Comparison of ENCODE assay signal across 7 cellular contexts in the genomic region with DNA sequence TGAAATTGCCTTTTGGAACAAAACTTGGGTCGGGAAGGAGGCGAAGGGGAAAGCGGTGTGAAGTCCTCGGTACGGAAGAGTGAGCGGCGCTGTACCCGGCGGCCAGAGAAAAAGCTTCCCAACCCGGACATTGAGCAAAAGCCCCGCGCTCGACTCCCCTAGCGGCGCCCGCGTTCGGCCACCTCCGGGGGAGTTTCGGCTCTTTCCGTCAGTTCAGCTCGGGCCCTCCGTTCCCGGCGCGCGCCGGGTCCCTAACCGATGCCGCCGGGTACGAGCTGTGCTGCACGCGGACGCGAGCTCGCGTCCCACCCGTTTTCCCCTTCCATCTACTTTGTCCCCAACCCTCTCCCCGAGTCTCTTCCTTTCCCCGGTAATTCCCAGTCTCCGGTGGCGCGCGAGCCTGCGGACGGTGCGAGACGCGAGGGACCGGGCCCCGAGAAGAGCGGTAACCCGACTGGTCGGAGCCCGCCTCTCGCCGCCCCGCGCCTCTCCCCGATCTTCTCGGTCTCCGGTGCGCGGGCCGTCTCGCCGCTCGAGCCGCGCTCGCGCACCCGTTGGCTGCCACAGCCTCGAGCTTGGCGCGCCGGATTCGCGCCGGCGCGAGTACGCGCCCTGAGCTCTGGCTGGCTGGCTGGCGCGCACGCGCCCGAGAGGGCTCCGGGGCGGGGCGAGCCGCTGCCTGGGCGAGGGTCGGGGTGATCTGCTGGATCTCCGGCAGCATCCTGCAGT. TPM values are rescaled to one million over a fixed set of nuclear protein-coding genes. Genes with fewer than 3 reads are reported as not detected.
A peak's percentile ranks its signal among the peaks of the same experiment; 100 is the strongest.
DNase-seq lines count a peak whose midpoint lies in the region; ATAC-seq and TF ChIP-seq lines count a peak whose summit lies in the region.

No MANE protein-coding gene starts in this region.

- peaks cover 8% of the 10 kb centered on the region for H3K27me3 Mint-ChIP-seq in brain

- peaks cover 41% of the 10 kb centered on the region for H3K4me1 ChIP-seq in skeletal muscle satellite cell (ENCODE audit: control insufficient read depth, insufficient read depth, low read length)

- no peaks in the 10 kb centered on the region for H3K9me3 ChIP-seq in iPS-18c (ENCODE audit: control insufficient read depth, insufficient read depth, low read length)
- no peaks in the 10 kb centered on the region for H3K9me3 ChIP-seq in skeletal muscle satellite cell (replicated peaks; ENCODE audit: low read length)

- DNase-seq in NCI-H2107 (lab: John Stamatoyannopoulos, UW) (peak; percentile 91), UCSD-AML1 (lab: John Stamatoyannopoulos, UW; ENCODE audit: unreplicated experiment) (peak; percentile 97)

- no peaks in the 10 kb centered on the region for H3K36me3 ChIP-seq in skeletal muscle satellite cell (ENCODE audit: insufficient read depth, low read length)

- H3K4me1 Mint-ChIP-seq in brain = peaks cover 48% of the 10 kb centered on the region

- H3K36me3 Mint-ChIP-seq in brain = peaks cover 15% of the 10 kb centered on the region

- peak overlapping the region; percentile 86 for H3K4me2 ChIP-seq in skeletal muscle satellite cell (ENCODE audit: low read length)

- H3K27ac Mint-ChIP-seq in brain = peak overlapping the region; percentile 94 to 97 (median 95)

- peak in 1 of 2 experiments; percentile 0 for TF ChIP-seq CTCF in brain (conservative IDR thresholded peaks at IDR 0.05)

- peak overlapping the region; percentile 95 to 98 (median 96) for H3K4me3 Mint-ChIP-seq in brain

- H3K4me3 ChIP-seq in iPS-18c (ENCODE audit: insufficient read depth, low read depth, low read length) (peak overlapping the region; percentile 99), skeletal muscle satellite cell (ENCODE audit: low read length) (peak overlapping the region; percentile 76)

- H3K9me3 Mint-ChIP-seq in brain = no peaks in the 10 kb centered on the region

- H3K9ac ChIP-seq in skeletal muscle satellite cell (ENCODE audit: low read depth, low read length) = peak overlapping the region; percentile 99

- H3K27me3 ChIP-seq in skeletal muscle satellite cell (ENCODE audit: control insufficient read depth, insufficient read depth, low read length) = no peaks in the 10 kb centered on the region

- ATAC-seq in GM18511 (IDR thresholded peaks at IDR 0.05; ENCODE audit: unreplicated experiment) = peak; percentile 79
- ATAC-seq in HG03045 (IDR thresholded peaks at IDR 0.05; ENCODE audit: unreplicated experiment) = peak; percentile 74

RNA-seq across cellular contexts. Expression of a gene that starts 0.4 kb away (rescaled TPM):
- polyA plus RNA-seq in brain (ENCODE audit: insufficient read depth, low read depth, low replicate concordance) = 30.7 TPM
- 15.7 and 21.3 TPM in 2 replicates for total RNA-seq in skeletal muscle satellite cell (2012; rRNA removed)

RNA-seq across cellular contexts. Expression of a gene that starts 20.1 kb away (rescaled TPM):
- polyA plus RNA-seq in brain (ENCODE audit: insufficient read depth, low read depth, low replicate concordance) = 1.1 TPM
- 0.25 and 0.66 TPM in 2 replicates for total RNA-seq in skeletal muscle satellite cell (2012; rRNA removed)

RNA-seq across cellular contexts. Expression of a gene that starts 29.8 kb away (rescaled TPM):
- 0.15 TPM for polyA plus RNA-seq in brain (ENCODE audit: insufficient read depth, low read depth, low replicate concordance)
- 0.22 TPM in 1 of 2 replicates, not detected in the other for total RNA-seq in skeletal muscle satellite cell (2012; rRNA removed)

RNA-seq across cellular contexts. Expression of a gene that starts 43.8 kb away (rescaled TPM):
- polyA plus RNA-seq in brain (ENCODE audit: insufficient read depth, low read depth, low replicate concordance) = 49.2 TPM
- total RNA-seq in skeletal muscle satellite cell (2012; rRNA removed) = 7.0 and 7.6 TPM in 2 replicates

Comparison
In these comparisons a context has a peak if more than half of its experiments do, and no peak if none do; other contexts are left out.
1. Peak in every context shown above with its lines: DNase-seq, ATAC-seq and H3K4me3 ChIP-seq.